ENCODE assay signal across 25 cellular contexts in the genomic region with DNA sequence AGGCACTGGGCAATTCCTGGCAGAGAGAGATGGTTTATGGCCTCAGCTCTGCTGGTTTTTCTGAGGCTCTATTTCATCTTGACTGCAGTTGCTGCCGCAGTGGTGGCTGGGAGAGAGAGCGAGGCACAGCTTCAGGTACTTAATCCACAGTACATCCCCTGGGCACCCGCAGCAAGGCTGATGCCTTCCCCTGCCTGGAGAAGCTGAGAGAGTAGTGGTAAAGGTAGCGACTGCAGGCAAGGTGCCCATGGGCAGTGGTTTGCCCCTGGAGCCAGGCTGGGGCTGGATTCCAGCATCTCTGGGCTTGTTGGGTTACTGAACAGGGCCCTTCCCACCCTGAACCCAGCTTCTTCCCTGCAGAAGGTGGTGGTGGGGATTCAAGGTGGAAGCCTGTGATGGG.
"Had no signal": no experiment of that assay in that cellular context is flagged by ENCODE, and none has a peak within 500 bp of the region (broad histone marks: within the 10 kb centered on the region; RNA-seq: fewer than 3 reads in every experiment).

No MANE protein-coding gene starts in this region.

- H3K9me3 Mint-ChIP-seq: activated naive CD4-positive, alpha-beta T cell treated with anti-CD3 and anti-CD28 coated beads, Interleukin-2, amount 50 U/mL, for 24 hours; stimulated activated effector memory CD8-positive, alpha-beta T cell treated with anti-CD3 and anti-CD28 coated beads, Interleukin-12 subunit alpha, Interleukin-12 subunit beta, amount 100 ng/mL, for 72 hours; stimulated activated naive CD8-positive, alpha-beta T cell treated with anti-CD3 and anti-CD28 coated beads, Interleukin-15, amount 100 ng/mL, for 72 hours; T-cell; T-helper 2 cell treated with Interferon-gamma antibody and Interleukin-4, amounts not matched to agents 5 μg/mL and 100 μg/mL, for 36 hours had no signal

- H3K4me3 ChIP-seq: adrenal gland, ascending aorta, mucosa of descending colon, right lobe of liver, skin epidermis, tibial artery, vagina had no signal

- H3K27ac Mint-ChIP-seq: activated naive CD4-positive, alpha-beta T cell treated with anti-CD3 and anti-CD28 coated beads, Interleukin-2, amount 50 U/mL, for 24 hours; stimulated activated effector memory CD8-positive, alpha-beta T cell treated with anti-CD3 and anti-CD28 coated beads, Interleukin-12 subunit alpha, Interleukin-12 subunit beta, amount 100 ng/mL, for 72 hours; T-cell; T-helper 2 cell treated with Interferon-gamma antibody and Interleukin-4, amounts not matched to agents 5 μg/mL and 100 μg/mL, for 36 hours had no signal

- H3K36me3 ChIP-seq: adrenal gland, ascending aorta, right lobe of liver, tibial artery, vagina had no signal

- H3K36me3 Mint-ChIP-seq: activated naive CD4-positive, alpha-beta T cell treated with anti-CD3 and anti-CD28 coated beads, Interleukin-2, amount 50 U/mL, for 24 hours; T-cell had no signal

- H3K4me1 ChIP-seq: adrenal gland, ascending aorta, foreskin keratinocyte, right lobe of liver had no signal

- DNase-seq: activated gamma-delta T cell treated with Interleukin-2 at 50 U/mL for 16 hours; activated T-cell treated with anti-CD3 and anti-CD28 coated beads, Interleukin-2, amount 50 U/mL, for 1 hour; adrenal gland; central memory CD4-positive, alpha-beta T cell; dermis blood vessel endothelial cell; effector CD8-positive, alpha-beta T cell; foreskin keratinocyte; hippocampal formation; kidney glomerular epithelial cell; left ventricle myocardium superior; mammary epithelial cell; mucosa of descending colon; nucleus accumbens; right lobe of liver; stimulated activated CD4-positive, alpha-beta T cell treated with anti-CD3 and anti-CD28 coated beads, Interleukin-2, amount 100 ng/mL, for 24 hours; stimulated activated naive CD8-positive, alpha-beta T cell treated with anti-CD3 and anti-CD28 coated beads, Interleukin-15, amount 100 ng/mL, for 72 hours; T-cell; tibial artery had no signal

- H3K27me3 Mint-ChIP-seq: activated naive CD4-positive, alpha-beta T cell treated with anti-CD3 and anti-CD28 coated beads, Interleukin-2, amount 50 U/mL, for 24 hours; stimulated activated naive CD8-positive, alpha-beta T cell treated with anti-CD3 and anti-CD28 coated beads, Interleukin-15, amount 100 ng/mL, for 72 hours; T-cell had no signal

- H3K9me3 ChIP-seq: adrenal gland, ascending aorta, mucosa of descending colon, right lobe of liver, tibial artery, vagina had no signal

- H3K4me3 Mint-ChIP-seq: activated naive CD4-positive, alpha-beta T cell treated with anti-CD3 and anti-CD28 coated beads, Interleukin-2, amount 50 U/mL, for 24 hours; stimulated activated effector memory CD8-positive, alpha-beta T cell treated with anti-CD3 and anti-CD28 coated beads, Interleukin-12 subunit alpha, Interleukin-12 subunit beta, amount 100 ng/mL, for 72 hours; stimulated activated naive CD8-positive, alpha-beta T cell treated with anti-CD3 and anti-CD28 coated beads, Interleukin-15, amount 100 ng/mL, for 72 hours; T-cell; T-helper 2 cell treated with Interferon-gamma antibody and Interleukin-4, amounts not matched to agents 5 μg/mL and 100 μg/mL, for 36 hours had no signal

- ATAC-seq: foreskin keratinocyte; mucosa of descending colon; right lobe of liver; stimulated activated effector memory CD8-positive, alpha-beta T cell treated with anti-CD3 and anti-CD28 coated beads, Interleukin-12 subunit alpha, Interleukin-12 subunit beta, amount 100 ng/mL, for 72 hours; stimulated activated naive CD8-positive, alpha-beta T cell treated with anti-CD3 and anti-CD28 coated beads, Interleukin-15, amount 100 ng/mL, for 72 hours; T-cell had no signal

- H3K27ac ChIP-seq: adrenal gland, ascending aorta, foreskin keratinocyte, right lobe of liver, tibial artery, vagina, VCaP had no signal

- H3K27me3 ChIP-seq: adrenal gland, ascending aorta, right lobe of liver, vagina had no signal
